In the genomic region with DNA sequence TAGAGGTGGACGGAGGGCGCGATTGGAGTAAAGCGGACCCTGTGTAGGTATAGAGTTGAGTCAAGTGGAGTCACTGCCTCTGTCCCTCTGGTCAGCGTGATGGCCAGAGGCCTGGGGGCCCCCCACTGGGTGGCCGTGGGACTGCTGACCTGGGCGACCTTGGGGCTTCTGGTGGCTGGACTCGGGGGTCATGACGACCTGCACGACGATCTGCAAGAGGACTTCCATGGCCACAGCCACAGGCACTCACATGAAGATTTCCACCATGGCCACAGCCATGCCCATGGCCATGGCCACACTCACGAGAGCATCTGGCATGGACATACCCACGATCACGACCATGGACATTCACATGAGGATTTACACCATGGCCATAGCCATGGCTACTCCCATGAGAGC, we compare ENCODE assay signal across 7 cellular contexts. TPM values are rescaled to one million over a fixed set of nuclear protein-coding genes. Genes with fewer than 3 reads are reported as not detected.
DNase-seq lines count a peak whose midpoint lies in the region; ATAC-seq and FAIRE-seq lines count a peak whose summit lies in the region.

No MANE protein-coding gene starts in this region.

- FAIRE-seq in frontal cortex (lab: Jason Lieb, UNC), result no peak

- H3K36me3 ChIP-seq in iPS-18a (ENCODE audit: control insufficient read depth, low read depth, low read length), result peaks cover 19% of the 10 kb centered on the region

- H3K27me3 ChIP-seq in iPS-18a (ENCODE audit: control insufficient read depth, insufficient read depth, low read length), result peaks cover 12% of the 10 kb centered on the region

- no peaks in the 10 kb centered on the region for H3K9me3 Mint-ChIP-seq in activated naive CD8-positive, alpha-beta T cell treated with anti-CD3 and anti-CD28 coated beads for 36 hours

- peaks cover 36% of the 10 kb centered on the region for H3K36me3 Mint-ChIP-seq in activated naive CD8-positive, alpha-beta T cell treated with anti-CD3 and anti-CD28 coated beads for 36 hours

- peak; percentile 1 for ATAC-seq in HG03097 (IDR thresholded peaks at IDR 0.05; ENCODE audit: low FRiP score, unreplicated experiment)
- no peak for ATAC-seq in HG03196 (IDR thresholded peaks at IDR 0.05; ENCODE audit: unreplicated experiment)
- no peak for ATAC-seq in activated CD4-positive, CD25-positive, alpha-beta regulatory T cell treated with anti-CD3 and anti-CD28 coated beads, Interleukin-2, amount 50 U/mL, for 24 hours

- peak overlapping the region; percentile 76 for H3K9ac ChIP-seq in iPS-18a (ENCODE audit: low read length)

- peaks cover 65% of the 10 kb centered on the region for H3K4me1 Mint-ChIP-seq in activated naive CD8-positive, alpha-beta T cell treated with anti-CD3 and anti-CD28 coated beads for 36 hours

- no peak for DNase-seq in activated naive CD8-positive, alpha-beta T cell treated with anti-CD3 and anti-CD28 coated beads for 36 hours
- peak in 4 of 49 donors; percentile 17 to 42 (median 36) for DNase-seq in substantia nigra (lab: John Stamatoyannopoulos, UW)
- no peak for DNase-seq in frontal cortex (ENCODE audit: low spot score in 2 of 2)

- H3K27ac Mint-ChIP-seq in activated naive CD8-positive, alpha-beta T cell treated with anti-CD3 and anti-CD28 coated beads for 36 hours, result peak overlapping the region; percentile 98

- H3K4me1 ChIP-seq in iPS-18a (ENCODE audit: control insufficient read depth, low read depth, low read length), result peaks cover 20% of the 10 kb centered on the region

- H3K27me3 Mint-ChIP-seq in activated naive CD8-positive, alpha-beta T cell treated with anti-CD3 and anti-CD28 coated beads for 36 hours, result no peaks in the 10 kb centered on the region

- peak overlapping the region; percentile 92 for H3K4me3 ChIP-seq in iPS-18a (ENCODE audit: low read length)

- peak overlapping the region; percentile 65 for H3K27ac ChIP-seq in iPS-18a (ENCODE audit: low read length)
- peak overlapping the region; percentile 97 for H3K27ac ChIP-seq in substantia nigra (ENCODE audit: low read depth, low read length, poor library complexity, severe bottlenecking)

- peak overlapping the region; percentile 92 for H3K4me3 Mint-ChIP-seq in activated naive CD8-positive, alpha-beta T cell treated with anti-CD3 and anti-CD28 coated beads for 36 hours

- H3K9me3 ChIP-seq in iPS-18a (ENCODE audit: control insufficient read depth, low read depth, low read length), result no peaks in the 10 kb centered on the region

RNA-seq across cellular contexts. Expression of gene SLC39A7, which starts 0.5 kb away (rescaled TPM):
- total RNA-seq in activated naive CD8-positive, alpha-beta T cell treated with anti-CD3 and anti-CD28 coated beads for 36 hours, result 10 to 100 TPM; 51.0 to 55.6 TPM
- 36.3 TPM for total RNA-seq in frontal cortex

RNA-seq across cellular contexts. Expression of gene RXRB, which starts 0.7 kb away (rescaled TPM):
- 10 to 100 TPM; 40.4 to 42.1 TPM for total RNA-seq in activated naive CD8-positive, alpha-beta T cell treated with anti-CD3 and anti-CD28 coated beads for 36 hours
- total RNA-seq in frontal cortex, result 23.2 TPM

RNA-seq across cellular contexts. Expression of gene HSD17B8, which starts 3.3 kb away (rescaled TPM):
- total RNA-seq in activated naive CD8-positive, alpha-beta T cell treated with anti-CD3 and anti-CD28 coated beads for 36 hours, result 10 to 100 TPM; 31.1 to 32.6 TPM
- 3.3 TPM for total RNA-seq in frontal cortex

RNA-seq across cellular contexts. Expression of gene RING1, which starts 7.2 kb away (rescaled TPM):
- total RNA-seq in activated naive CD8-positive, alpha-beta T cell treated with anti-CD3 and anti-CD28 coated beads for 36 hours, result 10 to 100 TPM; 35.3 to 35.8 TPM
- 24.5 TPM for total RNA-seq in frontal cortex

RNA-seq across cellular contexts. Expression of gene COL11A2, which starts 8.9 kb away (rescaled TPM):
- 1 to 10 TPM; 1.0 to 1.1 TPM for total RNA-seq in activated naive CD8-positive, alpha-beta T cell treated with anti-CD3 and anti-CD28 coated beads for 36 hours
- 1.2 TPM for total RNA-seq in frontal cortex
